ENCODE assay signal across 8 cellular contexts in the genomic region with DNA sequence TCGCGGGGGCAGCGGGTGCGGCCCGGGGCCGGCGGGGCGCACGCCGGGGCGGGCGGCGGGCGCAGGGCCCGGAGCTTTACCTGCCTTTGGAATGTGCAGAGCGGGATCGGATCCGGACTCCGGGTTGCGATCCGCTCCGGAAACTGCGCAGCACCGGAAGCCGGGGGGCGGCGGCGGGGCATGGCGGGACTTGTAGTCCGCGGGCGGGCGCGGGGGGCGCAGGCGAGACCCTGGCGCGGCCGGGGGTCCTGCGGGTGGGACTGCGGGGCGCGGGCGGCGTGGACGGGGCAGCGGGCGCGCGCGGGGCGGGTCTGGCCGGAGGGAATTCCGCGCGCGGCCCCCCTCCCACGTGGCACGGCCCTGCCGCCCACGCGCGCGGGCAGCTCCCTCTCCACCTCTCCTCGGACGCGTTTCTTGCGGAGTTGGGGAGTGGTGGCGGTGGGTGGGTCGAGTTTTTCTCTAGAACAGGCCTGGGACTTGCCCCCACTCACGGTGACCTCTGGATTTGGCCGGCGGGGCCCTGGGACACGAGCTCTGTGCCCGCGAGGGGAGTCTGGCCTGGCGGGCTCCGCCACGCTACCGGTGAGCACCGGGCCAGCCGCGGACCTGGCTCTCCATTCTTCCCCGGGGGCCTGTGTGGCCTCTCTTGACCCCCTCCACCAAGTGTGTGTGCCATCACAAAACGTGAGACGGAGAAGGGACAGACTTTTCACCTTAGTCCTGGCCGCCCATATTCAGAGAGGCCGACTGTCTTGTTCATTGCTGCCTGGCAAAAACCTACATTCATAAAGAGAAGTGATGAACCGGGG. TPM values are rescaled to one million over a fixed set of nuclear protein-coding genes. Genes with fewer than 3 reads are reported as not detected.
DNase-seq lines count a peak whose midpoint lies in the region; ATAC-seq and FAIRE-seq lines count a peak whose summit lies in the region.

A gene with protein sequence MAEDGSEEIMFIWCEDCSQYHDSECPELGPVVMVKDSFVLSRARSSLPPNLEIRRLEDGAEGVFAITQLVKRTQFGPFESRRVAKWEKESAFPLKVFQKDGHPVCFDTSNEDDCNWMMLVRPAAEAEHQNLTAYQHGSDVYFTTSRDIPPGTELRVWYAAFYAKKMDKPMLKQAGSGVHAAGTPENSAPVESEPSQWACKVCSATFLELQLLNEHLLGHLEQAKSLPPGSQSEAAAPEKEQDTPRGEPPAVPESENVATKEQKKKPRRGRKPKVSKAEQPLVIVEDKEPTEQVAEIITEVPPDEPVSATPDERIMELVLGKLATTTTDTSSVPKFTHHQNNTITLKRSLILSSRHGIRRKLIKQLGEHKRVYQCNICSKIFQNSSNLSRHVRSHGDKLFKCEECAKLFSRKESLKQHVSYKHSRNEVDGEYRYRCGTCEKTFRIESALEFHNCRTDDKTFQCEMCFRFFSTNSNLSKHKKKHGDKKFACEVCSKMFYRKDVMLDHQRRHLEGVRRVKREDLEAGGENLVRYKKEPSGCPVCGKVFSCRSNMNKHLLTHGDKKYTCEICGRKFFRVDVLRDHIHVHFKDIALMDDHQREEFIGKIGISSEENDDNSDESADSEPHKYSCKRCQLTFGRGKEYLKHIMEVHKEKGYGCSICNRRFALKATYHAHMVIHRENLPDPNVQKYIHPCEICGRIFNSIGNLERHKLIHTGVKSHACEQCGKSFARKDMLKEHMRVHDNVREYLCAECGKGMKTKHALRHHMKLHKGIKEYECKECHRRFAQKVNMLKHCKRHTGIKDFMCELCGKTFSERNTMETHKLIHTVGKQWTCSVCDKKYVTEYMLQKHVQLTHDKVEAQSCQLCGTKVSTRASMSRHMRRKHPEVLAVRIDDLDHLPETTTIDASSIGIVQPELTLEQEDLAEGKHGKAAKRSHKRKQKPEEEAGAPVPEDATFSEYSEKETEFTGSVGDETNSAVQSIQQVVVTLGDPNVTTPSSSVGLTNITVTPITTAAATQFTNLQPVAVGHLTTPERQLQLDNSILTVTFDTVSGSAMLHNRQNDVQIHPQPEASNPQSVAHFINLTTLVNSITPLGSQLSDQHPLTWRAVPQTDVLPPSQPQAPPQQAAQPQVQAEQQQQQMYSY (minus strand): TSS at position 155 of the 809 bp plus-strand sequence. CDS start 18,981 bp downstream, outside the sequence.

- H3K27me3 Mint-ChIP-seq in central memory CD8-positive, alpha-beta T cell, result no peaks in the 10 kb centered on the region

- peaks cover 27% of the 10 kb centered on the region for H3K4me1 Mint-ChIP-seq in central memory CD8-positive, alpha-beta T cell

- H3K36me3 Mint-ChIP-seq in central memory CD8-positive, alpha-beta T cell (ENCODE audit: insufficient read depth), result peaks cover 3% of the 10 kb centered on the region

- ATAC-seq in HG03025 (IDR thresholded peaks at IDR 0.05; ENCODE audit: low FRiP score, unreplicated experiment), result peak; percentile 62
- ATAC-seq in central memory CD8-positive, alpha-beta T cell (replicated peaks; ENCODE audit: extremely low read depth, poor library complexity, severe bottlenecking), result peak; percentile 62

- no peaks in the 10 kb centered on the region for H3K9me3 Mint-ChIP-seq in central memory CD8-positive, alpha-beta T cell

- DNase-seq in A172 (ENCODE audit: low spot score) (peak; percentile 46), GM18507 (ENCODE audit: extremely low spot score, insufficient read length, low read depth) (peak; percentile 65), NCI-H2196 treated with DMSO at 0.1 percent for 48 hours (lab: John Stamatoyannopoulos, UW; ENCODE audit: unreplicated experiment) (peak; percentile 69), kidney glomerular epithelial cell (lab: John Stamatoyannopoulos, UW) (peak; percentile 50)
- peak; percentile 84 for DNase-seq in activated CD4-positive, CD25-positive, alpha-beta regulatory T cell treated with anti-CD3 and anti-CD28 coated beads, Interleukin-2, amount 50 U/mL, for 72 hours
- DNase-seq in central memory CD8-positive, alpha-beta T cell (ENCODE audit: low spot score in 2 of 2), result peak; percentile 52 to 62
- DNase-seq in stimulated activated CD4-positive, alpha-beta T cell treated with anti-CD3 and anti-CD28 coated beads, Interleukin-15, amount 100 ng/mL, for 48 hours (ENCODE audit: low read depth in 2 of 2), result peak; percentile 75 to 80

- peak within 1 kb of the TSS; percentile 92 for H3K27ac Mint-ChIP-seq in central memory CD8-positive, alpha-beta T cell (ENCODE audit: low read depth)

- FAIRE-seq in GM18507 (lab: Jason Lieb, UNC), result no peak

- peak within 1 kb of the TSS; percentile 86 for H3K4me3 Mint-ChIP-seq in central memory CD8-positive, alpha-beta T cell

RNA-seq across cellular contexts. Expression of the gene that starts here (rescaled TPM):
- total RNA-seq in A172 (2014; rRNA removed; shearing (Covaris generic)), result 5.2 and 8.3 TPM in 2 replicates

Comparison
In these comparisons a context has a peak if more than half of its experiments do, and no peak if none do; other contexts are left out.
1. Peak in every context shown above with its lines: DNase-seq and ATAC-seq.